Comparison of ENCODE assay signal across 10 cellular contexts in genomic region chr20:48823476-48823875, GRCh38. TPM values are rescaled to one million over a fixed set of nuclear protein-coding genes. Genes with fewer than 3 reads are reported as not detected.
DNase-seq lines count a peak whose midpoint lies in the region; FAIRE-seq and TF ChIP-seq lines count a peak whose summit lies in the region.
"Had no signal": no experiment of that assay in that cellular context is flagged by ENCODE, and none has a peak within 500 bp of the region (broad histone marks: within the 10 kb centered on the region; RNA-seq: fewer than 3 reads in every experiment).

No MANE protein-coding gene starts in this region.

- no peak for DNase-seq in activated naive CD4-positive, alpha-beta T cell treated with anti-CD3 and anti-CD28 coated beads, Interleukin-2, amount 10 ng/mL, durations not matched to agents 7 days and 5 days
- DNase-seq in activated naive CD4-positive, alpha-beta T cell (lab: John Stamatoyannopoulos, UW), result no peak
- DNase-seq in lung microvascular endothelial cell (ENCODE audit: low read depth in 2 of 2) (peak; percentile 62 to 84), germinal center (ENCODE audit: low spot score) (no peak), D721Med (ENCODE audit: insufficient read length, low spot score) (no peak)
- no peak for DNase-seq in stimulated activated CD4-positive, alpha-beta T cell treated with anti-CD3 and anti-CD28 coated beads, Interleukin-2, amount 100 ng/mL, for 24 hours
- DNase-seq: BE2C, endodermal cell had no signal

- H3K27me3 Mint-ChIP-seq in activated naive CD4-positive, alpha-beta T cell treated with anti-CD3 and anti-CD28 coated beads, Interleukin-2, amount 10 ng/mL, durations not matched to agents 7 days and 5 days, result peaks cover 37% of the 10 kb centered on the region
- no peaks in the 10 kb centered on the region for H3K27me3 Mint-ChIP-seq in activated naive CD8-positive, alpha-beta T cell

- H3K4me3 Mint-ChIP-seq in activated naive CD4-positive, alpha-beta T cell treated with anti-CD3 and anti-CD28 coated beads, Interleukin-2, amount 10 ng/mL, durations not matched to agents 7 days and 5 days, result peak overlapping the region; percentile 90
- peak overlapping the region; percentile 95 for H3K4me3 Mint-ChIP-seq in activated naive CD8-positive, alpha-beta T cell
- H3K4me3 Mint-ChIP-seq: endodermal cell had no signal

- peaks cover 30% of the 10 kb centered on the region for H3K27me3 ChIP-seq in thymus (ENCODE audit: control insufficient read depth, insufficient read depth)

- H3K9me3 ChIP-seq in thymus (ENCODE audit: control insufficient read depth), result no peaks in the 10 kb centered on the region
- H3K9me3 ChIP-seq: BE2C had no signal

- no peaks in the 10 kb centered on the region for H3K4me1 ChIP-seq in thymus (ENCODE audit: control insufficient read depth, insufficient read depth, low read length)
- H3K4me1 ChIP-seq: BE2C had no signal

- no peaks in the 10 kb centered on the region for H3K9me3 Mint-ChIP-seq in activated naive CD4-positive, alpha-beta T cell treated with anti-CD3 and anti-CD28 coated beads, Interleukin-2, amount 10 ng/mL, durations not matched to agents 7 days and 5 days
- H3K9me3 Mint-ChIP-seq in activated naive CD8-positive, alpha-beta T cell (ENCODE audit: low read depth), result no peaks in the 10 kb centered on the region
- H3K9me3 Mint-ChIP-seq: endodermal cell had no signal

- H3K27ac Mint-ChIP-seq in activated naive CD4-positive, alpha-beta T cell treated with anti-CD3 and anti-CD28 coated beads, Interleukin-2, amount 10 ng/mL, durations not matched to agents 7 days and 5 days, result peak overlapping the region; percentile 95
- peak overlapping the region; percentile 95 for H3K27ac Mint-ChIP-seq in activated naive CD8-positive, alpha-beta T cell
- H3K27ac Mint-ChIP-seq: endodermal cell had no signal

- H3K4me1 Mint-ChIP-seq in activated naive CD4-positive, alpha-beta T cell treated with anti-CD3 and anti-CD28 coated beads, Interleukin-2, amount 10 ng/mL, durations not matched to agents 7 days and 5 days, result peaks cover 80% of the 10 kb centered on the region
- peaks cover 80% of the 10 kb centered on the region for H3K4me1 Mint-ChIP-seq in activated naive CD8-positive, alpha-beta T cell (ENCODE audit: low read depth)

- no peak for TF ChIP-seq CTCF in D721Med (IDR thresholded peaks at IDR 0.05; ENCODE audit: insufficient read depth, missing control alignments)

- peaks cover 56% of the 10 kb centered on the region for H3K36me3 Mint-ChIP-seq in activated naive CD4-positive, alpha-beta T cell treated with anti-CD3 and anti-CD28 coated beads, Interleukin-2, amount 10 ng/mL, durations not matched to agents 7 days and 5 days
- no peaks in the 10 kb centered on the region for H3K36me3 Mint-ChIP-seq in activated naive CD8-positive, alpha-beta T cell

- H3K27ac ChIP-seq in thymus (ENCODE audit: low read depth), result peak overlapping the region; percentile 25

- CTCF ChIA-PET in activated naive CD4-positive, alpha-beta T cell treated with anti-CD3 and anti-CD28 coated beads, Interleukin-2, amount 10 ng/mL, durations not matched to agents 7 days and 5 days (lab: Charles Lee), result no interaction called here

- no peaks in the 10 kb centered on the region for H3K36me3 ChIP-seq in thymus (ENCODE audit: control insufficient read depth, insufficient read depth)
- H3K36me3 ChIP-seq: BE2C had no signal

- no peak for FAIRE-seq in D721Med (lab: Jason Lieb, UNC)

- no peak overlapping the region for H3K4me3 ChIP-seq in thymus (ENCODE audit: low read length)

- 95% methylated on average over 7 of the region's 7 CpGs for WGBS in thymus

RNA-seq across cellular contexts. Expression of gene PREX1, which starts 4.3 kb away (rescaled TPM):
- 33.1 and 42.9 TPM in 2 replicates for total RNA-seq in lung microvascular endothelial cell
- 19.8 TPM for polyA plus RNA-seq in thymus

Comparison
In these comparisons a context has a peak if more than half of its experiments do, and no peak if none do; other contexts are left out.
1. DNase-seq: peak in lung microvascular endothelial cell (2 of 2); none in activated naive CD4-positive, alpha-beta T cell treated with anti-CD3 and anti-CD28 coated beads, Interleukin-2, amount 10 ng/mL, durations not matched to agents 7 days and 5 days (single experiment), activated naive CD4-positive, alpha-beta T cell (0 of 4), germinal center (single experiment), D721Med (single experiment) and stimulated activated CD4-positive, alpha-beta T cell treated with anti-CD3 and anti-CD28 coated beads, Interleukin-2, amount 100 ng/mL, for 24 hours (0 of 2).